In the genomic region with DNA sequence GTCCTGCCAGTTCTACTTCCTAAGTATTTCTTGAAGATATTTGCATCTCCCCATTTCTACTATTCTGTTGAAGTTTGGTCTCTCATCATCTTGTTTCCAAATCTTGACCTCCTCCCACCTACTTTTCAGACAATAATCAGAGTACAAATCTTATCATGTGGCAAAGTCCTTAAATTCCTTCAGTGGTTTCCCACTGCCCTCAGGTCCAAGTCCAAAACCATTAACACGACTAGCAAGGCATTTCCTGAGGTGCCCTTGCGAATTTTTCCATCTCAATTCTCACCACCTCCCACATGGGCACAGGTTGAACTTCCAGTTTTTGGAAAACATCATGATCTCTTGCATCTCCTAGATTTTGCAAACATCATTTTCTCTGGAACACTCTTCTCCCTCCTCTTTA, we compare ENCODE assay signal across 6 cellular contexts.
"Had no signal": no experiment of that assay in that cellular context is flagged by ENCODE, and none has a peak within 500 bp of the region (broad histone marks: within the 10 kb centered on the region; RNA-seq: fewer than 3 reads in every experiment).

No MANE protein-coding gene starts in this region.

- H3K27ac Mint-ChIP-seq: GM23338 had no signal

- H3K4me3 Mint-ChIP-seq: GM23338, H9 had no signal

- DNase-seq: H9, HCEC 1CT, IMR-90, KG1 had no signal

- H3K4me3 ChIP-seq: GM23338, K562 had no signal
